In genomic region chr6:49551126-49551865, GRCh38 we compare ENCODE assay signal across 8 cellular contexts. TPM values are rescaled to one million over a fixed set of nuclear protein-coding genes. Genes with fewer than 3 reads are reported as not detected.
DNase-seq lines count a peak whose midpoint lies in the region; ATAC-seq and TF ChIP-seq lines count a peak whose summit lies in the region.

No MANE protein-coding gene starts in this region.

- TF ChIP-seq CTCF in MCF 10A (IDR thresholded peaks at IDR 0.05; ENCODE audit: unreplicated experiment): no peak
- no peak for TF ChIP-seq CTCF in suprapubic skin (IDR thresholded peaks at IDR 0.05)

- H3K4me3 ChIP-seq in suprapubic skin: peak overlapping the region; percentile 60

- POLR2A ChIA-PET in MCF 10A (lab: Yijun Ruan, JAX): interaction anchor here (1.0 to 5.7 kb wide), 4 partner anchors 10 to 19 kb away, joined by 3 to 216 read pairs (median 15); no protein-coding TSS in a partner anchor

- peaks cover 34% of the 10 kb centered on the region for H3K4me1 ChIP-seq in suprapubic skin

- H3K27me3 ChIP-seq in suprapubic skin: peaks cover 7% of the 10 kb centered on the region

- intact Hi-C loops in MCF 10A (cut with micrococcal nuclease): loop anchor here (2.0 kb wide), 2 partner anchors 18 to 724 kb away; no protein-coding TSS in a partner anchor

- peak; percentile 42 for ATAC-seq in HG02571 (IDR thresholded peaks at IDR 0.05; ENCODE audit: unreplicated experiment)

- H3K27ac ChIP-seq in suprapubic skin: no peak overlapping the region

- no peaks in the 10 kb centered on the region for H3K9me3 ChIP-seq in suprapubic skin

- TSS peak; percentile 31 for BruUV-seq in MCF 10A (replicated peaks; lab: Mats Ljungman, UMichigan)

- peaks cover 17% of the 10 kb centered on the region for H3K36me3 Mint-ChIP-seq in MCF 10A (ENCODE audit: insufficient read depth, unreplicated experiment)

- 2% methylated on average over 13 of the region's 35 CpGs for WGBS in suprapubic skin

- H3K4me1 Mint-ChIP-seq in MCF 10A (ENCODE audit: insufficient read depth, unreplicated experiment): peaks cover 27% of the 10 kb centered on the region

- peak overlapping the region; percentile 90 for H3K4me3 Mint-ChIP-seq in MCF 10A (ENCODE audit: unreplicated experiment)

- H3K36me3 ChIP-seq in suprapubic skin: no peaks in the 10 kb centered on the region

- DNase-seq in activated CD8-positive, alpha-beta memory T cell treated with anti-CD3 and anti-CD28 coated beads for 24 hours: peak; percentile 59
- no peak for DNase-seq in activated CD8-positive, alpha-beta memory T cell treated with anti-CD3 and anti-CD28 coated beads, Interleukin-2, amount 50 U/mL, for 4 hours
- peak; percentile 21 for DNase-seq in NCI-H2227 (lab: John Stamatoyannopoulos, UW; ENCODE audit: unreplicated experiment)
- DNase-seq in MCF 10A (ENCODE audit: unreplicated experiment): peak; percentile 38
- DNase-seq in left kidney (ENCODE audit: low read depth, low spot score): peak; percentile 60
- peak in 1 of 2 donors; percentile 58 for DNase-seq in suprapubic skin (ENCODE audit: low spot score in 2 of 2)
- DNase-seq in cerebellar nuclear complex (lab: John Stamatoyannopoulos, UW): no peak

- H3K27me3 Mint-ChIP-seq in MCF 10A (ENCODE audit: insufficient read depth, unreplicated experiment): no peaks in the 10 kb centered on the region

- no peak for TF ChIP-seq POLR2A in suprapubic skin (IDR thresholded peaks at IDR 0.05)

- no peaks in the 10 kb centered on the region for H3K9me3 Mint-ChIP-seq in MCF 10A (ENCODE audit: unreplicated experiment)

- CTCF ChIA-PET in MCF 10A (lab: Yijun Ruan, JAX): interaction anchor here (0.6 to 4.7 kb wide), 8 partner anchors 9 to 189 kb away, joined by 3 to 41 read pairs (median 10); no protein-coding TSS in a partner anchor

- no peak for TF ChIP-seq EP300 in suprapubic skin (IDR thresholded peaks at IDR 0.05)

- H3K27ac Mint-ChIP-seq in MCF 10A (ENCODE audit: low read depth, unreplicated experiment): peak overlapping the region; percentile 77

RNA-seq across cellular contexts. Expression of gene C6orf141, which starts 0.8 kb away (rescaled TPM):
- total RNA-seq in MCF 10A (2022) (29.9 and 37.0 TPM in 2 replicates), suprapubic skin (10 to 100 TPM in 1 of 4 donors, 1 to 10 TPM in 3; 8.2 to 49.7 (median 9.3) TPM)

RNA-seq across cellular contexts. Expression of gene GLYATL3, which starts 51.6 kb away (rescaled TPM):
- not detected in 2 replicates for total RNA-seq in MCF 10A (2022)
- not detected for total RNA-seq in suprapubic skin

Comparison
In these comparisons a context has a peak if more than half of its experiments do, and no peak if none do; other contexts are left out.
1. DNase-seq: peak in activated CD8-positive, alpha-beta memory T cell treated with anti-CD3 and anti-CD28 coated beads for 24 hours (single experiment), NCI-H2227 (single experiment), MCF 10A (single experiment) and left kidney (single experiment); none in activated CD8-positive, alpha-beta memory T cell treated with anti-CD3 and anti-CD28 coated beads, Interleukin-2, amount 50 U/mL, for 4 hours (single experiment) and cerebellar nuclear complex (0 of 2).